In the genomic region with DNA sequence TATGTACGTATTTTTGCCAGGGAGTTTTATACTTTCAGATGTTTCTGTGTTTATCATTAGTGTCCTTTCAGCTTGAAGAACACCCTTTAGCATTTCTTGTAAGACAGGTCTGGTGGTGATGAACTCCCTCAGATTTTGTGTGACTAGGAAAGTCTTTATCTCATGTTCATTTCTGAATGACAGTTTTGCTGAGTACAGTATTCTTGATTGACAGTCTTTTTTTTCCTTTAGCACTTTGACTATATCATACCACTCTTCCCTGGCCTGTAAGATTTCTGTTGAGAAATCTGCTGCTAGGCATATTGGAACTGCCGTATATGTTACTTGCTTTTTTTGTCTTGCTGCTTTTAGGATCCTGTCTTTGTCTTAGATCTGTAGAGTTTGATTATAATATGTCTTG, we compare ENCODE assay signal across 26 cellular contexts.
"Had no signal": no experiment of that assay in that cellular context is flagged by ENCODE, and none has a peak within 500 bp of the region (broad histone marks: within the 10 kb centered on the region; RNA-seq: fewer than 3 reads in every experiment).

No MANE protein-coding gene starts in this region.

- H3K36me3 Mint-ChIP-seq: stimulated activated effector memory CD8-positive, alpha-beta T cell treated with anti-CD3 and anti-CD28 coated beads, Interleukin-12 subunit alpha, Interleukin-12 subunit beta, amount 100 ng/mL, for 72 hours had no signal

- H3K36me3 ChIP-seq: colonic mucosa, prostate gland, right atrium auricular region, sigmoid colon, thyroid gland had no signal

- H3K27me3 Mint-ChIP-seq: dendritic cell treated with granulocyte-macrophage colony-stimulating factor and Interleukin-4, amounts not matched to agents 40 ng/mL and 50 ng/mL, for 4 days; memory B cell; naive B cell; natural killer cell treated with Interleukin-12 subunit alpha and Interleukin-12 subunit beta and Interleukin-15 and Interleukin-18, amount 100 ng/mL, for 72 hours had no signal

- H3K4me3 ChIP-seq: colonic mucosa, lung, mucosa of descending colon, prostate gland, right atrium auricular region, sigmoid colon, stomach, thyroid gland had no signal

- H3K9me3 ChIP-seq: colonic mucosa, prostate gland, thyroid gland had no signal

- H3K27ac Mint-ChIP-seq: dendritic cell treated with granulocyte-macrophage colony-stimulating factor and Interleukin-4, amounts not matched to agents 40 ng/mL and 50 ng/mL, for 4 days; memory B cell; mesothelial cell of epicardium; naive B cell; natural killer cell treated with Interleukin-12 subunit alpha and Interleukin-12 subunit beta and Interleukin-15 and Interleukin-18, amount 100 ng/mL, for 72 hours; stimulated activated effector memory CD8-positive, alpha-beta T cell treated with anti-CD3 and anti-CD28 coated beads, Interleukin-12 subunit alpha, Interleukin-12 subunit beta, amount 100 ng/mL, for 72 hours had no signal

- ATAC-seq: left lobe of liver; mucosa of descending colon; natural killer cell treated with Interleukin-12 subunit alpha and Interleukin-12 subunit beta and Interleukin-15 and Interleukin-18, amount 100 ng/mL, for 72 hours; stimulated activated effector memory CD8-positive, alpha-beta T cell treated with anti-CD3 and anti-CD28 coated beads, Interleukin-12 subunit alpha, Interleukin-12 subunit beta, amount 100 ng/mL, for 72 hours had no signal

- H3K27ac ChIP-seq: colonic mucosa, prostate gland, right atrium auricular region, sigmoid colon, stomach, thyroid gland had no signal

- FAIRE-seq: endothelial cell of umbilical vein, frontal cortex, keratinocyte had no signal

- H3K27me3 ChIP-seq: colonic mucosa, right atrium auricular region, sigmoid colon, stomach, thyroid gland had no signal

- DNase-seq: colonic mucosa; effector CD8-positive, alpha-beta T cell; erythroblast; hypothalamus; mucosa of descending colon; naive B cell; nucleus accumbens; sigmoid colon; stimulated activated CD4-positive, alpha-beta T cell treated with anti-CD3 and anti-CD28 coated beads, Interleukin-2, amount 100 ng/mL, for 24 hours; stimulated activated CD4-positive, alpha-beta T cell treated with anti-CD3 and anti-CD28 coated beads, Interleukin-4, amount 100 ng/mL, for 24 hours; stimulated activated naive CD4-positive, alpha-beta T cell treated with Interleukin-2 at 50 U/mL for 16 hours; stomach; thyroid gland; trophoblast cell had no signal

- H3K4me3 Mint-ChIP-seq: dendritic cell treated with granulocyte-macrophage colony-stimulating factor and Interleukin-4, amounts not matched to agents 40 ng/mL and 50 ng/mL, for 4 days; memory B cell; mesothelial cell of epicardium; natural killer cell treated with Interleukin-12 subunit alpha and Interleukin-12 subunit beta and Interleukin-15 and Interleukin-18, amount 100 ng/mL, for 72 hours; stimulated activated effector memory CD8-positive, alpha-beta T cell treated with anti-CD3 and anti-CD28 coated beads, Interleukin-12 subunit alpha, Interleukin-12 subunit beta, amount 100 ng/mL, for 72 hours had no signal

- H3K4me1 ChIP-seq: prostate gland had no signal
